In the genomic region with DNA sequence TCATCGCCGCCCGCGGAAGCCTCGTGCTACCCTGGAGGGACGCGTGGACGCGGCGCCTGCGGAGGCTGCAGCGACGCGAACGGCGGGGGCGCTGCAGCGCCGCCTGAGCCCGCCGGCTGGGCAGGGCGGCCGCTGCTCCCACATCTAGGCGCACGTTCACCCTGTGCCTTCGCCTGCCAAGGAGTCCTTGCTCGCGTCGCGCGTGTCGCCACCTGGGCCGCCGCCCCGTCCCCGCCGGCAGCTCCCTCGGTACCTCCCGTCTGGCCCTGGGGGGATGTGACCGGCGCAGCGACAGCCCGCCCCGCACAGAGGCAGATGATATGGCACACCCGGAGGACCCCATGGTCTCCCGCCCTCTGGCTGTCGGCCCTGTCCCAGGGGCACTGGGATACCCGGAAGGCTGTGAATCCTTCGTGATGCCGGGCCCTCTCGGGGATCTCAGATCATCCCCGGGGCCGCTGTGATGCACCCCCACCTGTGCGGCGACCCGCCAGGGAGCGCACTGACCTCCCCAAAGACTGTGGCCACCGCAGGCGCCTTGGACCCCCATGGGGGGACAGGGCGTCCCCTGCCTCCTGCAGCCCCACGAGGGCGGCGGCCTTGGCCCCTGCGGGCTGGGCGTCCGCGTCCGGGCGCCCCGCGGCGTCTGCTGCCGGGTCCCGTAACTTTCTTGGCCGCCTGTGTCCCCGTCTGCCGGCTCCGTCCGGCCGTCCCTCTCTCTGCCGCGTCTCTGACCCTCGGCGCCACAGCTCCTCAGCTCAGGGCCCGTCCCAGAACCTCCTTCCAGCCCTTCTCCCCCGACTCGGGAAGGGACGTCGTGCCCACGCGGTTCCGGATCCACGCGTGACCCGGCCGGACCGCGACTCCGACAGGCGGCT, we compare ENCODE assay signal across 8 cellular contexts. TPM values are rescaled to one million over a fixed set of nuclear protein-coding genes. Genes with fewer than 3 reads are reported as not detected.
A peak's percentile ranks its signal among the peaks of the same experiment; 100 is the strongest.
DNase-seq lines count a peak whose midpoint lies in the region; ATAC-seq, FAIRE-seq and TF ChIP-seq lines count a peak whose summit lies in the region.

No MANE protein-coding gene starts in this region.

- DNase-seq in GM10248 (ENCODE audit: extremely low spot score): peak; percentile 77
- no peak for DNase-seq in RWPE1 (ENCODE audit: low spot score)
- peak; percentile 68 for DNase-seq in activated naive CD4-positive, alpha-beta T cell treated with anti-CD3 and anti-CD28 coated beads, Interleukin-2, amount 50 U/mL, for 16 hours
- peak; percentile 77 for DNase-seq in Right ventricle myocardium superior
- peak in 4 of 6 donors; percentile 61 to 85 (median 80) for DNase-seq in pancreas
- DNase-seq in kidney glomerular epithelial cell (lab: John Stamatoyannopoulos, UW): no peak

- H3K4me3 ChIP-seq in pancreas: peak overlapping the region; percentile 59 to 92 (median 67)

- H3K27ac ChIP-seq in RWPE1 (peak overlapping the region; percentile 85), pancreas (peak overlapping the region; percentile 74 to 81 (median 76))

- ATAC-seq in HG02943 (IDR thresholded peaks at IDR 0.05; ENCODE audit: low read depth, unreplicated experiment) (peak; percentile 21), Right ventricle myocardium superior (ENCODE audit: poor library complexity) (peak; percentile 82), pancreas (peak; percentile 63 to 72 (median 66)), GM21447 (IDR thresholded peaks at IDR 0.05; ENCODE audit: unreplicated experiment) (no peak)

- peaks cover 0 to 5% (median 0%) of the 10 kb centered on the region in 4 donors for H3K27me3 ChIP-seq in pancreas

- no peak for FAIRE-seq in pancreas (lab: Jason Lieb, UNC)

- TF ChIP-seq CTCF in GM10248 (IDR thresholded peaks at IDR 0.05; ENCODE audit: control extremely low read depth, extremely low read depth, low read depth, missing control alignments) (peak; percentile 65), RWPE1 (conservative IDR thresholded peaks at IDR 0.05; ENCODE audit: low read depth) (peak; percentile 69), pancreas (IDR thresholded peaks at IDR 0.05) (peak in 1 of 4 donors; percentile 11)

- CTCF ChIA-PET in GM10248 (lab: Yijun Ruan, JAX) (interaction anchor here (0.7 to 1.0 kb wide), 5 partner anchors 9 to 245 kb away, joined by 3 to 4 read pairs (median 3); no protein-coding TSS in a partner anchor), RWPE1 (lab: Yijun Ruan, JAX) (interaction anchor here (0.6 to 4.0 kb wide), 3 partner anchors 27 to 45 kb away, joined by 4 to 12 read pairs (median 5); a partner anchor contains a TSS)

- WGBS in pancreas, 2 donors: 0 to 1% methylated on average over 85 to 100 of the region's 100 CpGs

- H3K36me3 ChIP-seq in pancreas: no peaks in the 10 kb centered on the region

- H3K4me1 ChIP-seq in pancreas: peaks cover 16 to 36% (median 20%) of the 10 kb centered on the region in 3 donors

- no peaks in the 10 kb centered on the region for H3K9me3 ChIP-seq in pancreas

- POLR2A ChIA-PET in GM10248 (lab: Yijun Ruan, JAX) (interaction anchor here (1.0 kb wide), 1 partner anchor 14 kb away, joined by 3 read pairs; a partner anchor contains a TSS), RWPE1 (lab: Yijun Ruan, JAX; ENCODE audit: low non-redundant PET) (no interaction called here)

- intact Hi-C loops in Right ventricle myocardium superior (cut with DNase I) (no loop called here), pancreas (cut with DNase I) (no loop called here)

RNA-seq across cellular contexts. Expression of a gene that starts 0.7 kb away (rescaled TPM):
- 11.8 TPM for total RNA-seq in Right ventricle myocardium superior
- total RNA-seq in pancreas: 10 to 100 TPM; 16.8 to 23.7 (median 19.7) TPM
- polyA plus RNA-seq in pancreas: 10 to 100 TPM; 10.8 to 16.0 TPM

RNA-seq across cellular contexts. Expression of a gene that starts 3.1 kb away (rescaled TPM):
- total RNA-seq in Right ventricle myocardium superior: 0.19 TPM
- total RNA-seq in pancreas: under 1 TPM in 3 of 6 donors, not detected in 3; 0.09 to 0.22 (median 0.20) TPM
- polyA plus RNA-seq in pancreas: under 1 TPM; 0.07 to 0.08 TPM

RNA-seq across cellular contexts. Expression of a gene that starts 14.3 kb away (rescaled TPM):
- total RNA-seq in Right ventricle myocardium superior: 1.0 TPM
- total RNA-seq in pancreas: under 1 TPM in 5 of 6 donors, not detected in 1; 0.16 to 0.82 (median 0.76) TPM
- 1 to 10 TPM; 1.1 to 1.4 TPM for polyA plus RNA-seq in pancreas

RNA-seq across cellular contexts. Expression of a gene that starts 39.5 kb away (rescaled TPM):
- 129 TPM for total RNA-seq in Right ventricle myocardium superior
- 10 to 100 TPM; 39.9 to 92.3 (median 66.8) TPM for total RNA-seq in pancreas
- polyA plus RNA-seq in pancreas: 100 to 1,000 TPM in 1 of 2 donors, 10 to 100 TPM in 1; 59.8 to 124 TPM

RNA-seq across cellular contexts. Expression of a gene that starts 45.0 kb away (rescaled TPM):
- total RNA-seq in Right ventricle myocardium superior (1.4 TPM), pancreas (1 to 10 TPM in 4 of 6 donors, under 1 TPM in 2; 0.69 to 2.6 (median 1.3) TPM)
- polyA plus RNA-seq in pancreas: under 1 TPM; 0.77 to 0.91 TPM

Comparison
In these comparisons a context has a peak if more than half of its experiments do, and no peak if none do; other contexts are left out.
1. DNase-seq: peak in GM10248 (single experiment), activated naive CD4-positive, alpha-beta T cell treated with anti-CD3 and anti-CD28 coated beads, Interleukin-2, amount 50 U/mL, for 16 hours (single experiment), Right ventricle myocardium superior (single experiment) and pancreas (4 of 6); none in RWPE1 (single experiment) and kidney glomerular epithelial cell (single experiment).